ENCODE assay signal across 8 cellular contexts in genomic region chr17:64491034-64491860, GRCh38. TPM values are rescaled to one million over a fixed set of nuclear protein-coding genes. Genes with fewer than 3 reads are reported as not detected.
DNase-seq lines count a peak whose midpoint lies in the region; ATAC-seq and TF ChIP-seq lines count a peak whose summit lies in the region.

No MANE protein-coding gene starts in this region.

- H3K4me3 ChIP-seq in BE2C (ENCODE audit: low read depth, low read length), result no peak overlapping the region

- peak; percentile 79 for TF ChIP-seq CTCF in BE2C (IDR thresholded peaks at IDR 0.05; ENCODE audit: low read depth, low read length)
- TF ChIP-seq CTCF in endothelial cell (IDR thresholded peaks at IDR 0.05; ENCODE audit: unreplicated experiment), result peak; percentile 66

- H3K27ac Mint-ChIP-seq in endothelial cell (ENCODE audit: unreplicated experiment), result no peak overlapping the region

- no peak for TF ChIP-seq EP300 in Ishikawa (IDR thresholded peaks at IDR 0.05; ENCODE audit: borderline replicate concordance)

- peak; percentile 72 for TF ChIP-seq RAD21 in Ishikawa (IDR thresholded peaks at IDR 0.05; ENCODE audit: low read depth)

- peaks cover 43% of the 10 kb centered on the region for H3K36me3 ChIP-seq in BE2C

- peaks cover 21% of the 10 kb centered on the region for H3K36me3 Mint-ChIP-seq in endothelial cell (ENCODE audit: low read depth, unreplicated experiment)

- no peaks in the 10 kb centered on the region for H3K9me3 Mint-ChIP-seq in endothelial cell (ENCODE audit: unreplicated experiment)

- H3K4me1 ChIP-seq in BE2C, result no peaks in the 10 kb centered on the region

- H3K9me3 ChIP-seq in BE2C, result no peaks in the 10 kb centered on the region

- H3K4me1 Mint-ChIP-seq in endothelial cell (ENCODE audit: unreplicated experiment), result peaks cover 8% of the 10 kb centered on the region

- no peaks in the 10 kb centered on the region for H3K27me3 ChIP-seq in BE2C

- H3K4me3 Mint-ChIP-seq in endothelial cell (ENCODE audit: unreplicated experiment), result no peak overlapping the region

- DNase-seq in BE2C (peak; percentile 55), endothelial cell (ENCODE audit: low spot score) (peak; percentile 49), renal cortical epithelial cell (ENCODE audit: low read depth) (peak; percentile 39)
- peak; percentile 24 for DNase-seq in activated CD4-positive, alpha-beta T cell treated with anti-CD3 and anti-CD28 coated beads for 1 hour

- no peak for ATAC-seq in GM18907 (IDR thresholded peaks at IDR 0.05; ENCODE audit: unreplicated experiment)
- ATAC-seq in GM19455 (IDR thresholded peaks at IDR 0.05; ENCODE audit: unreplicated experiment), result no peak
- no peak for ATAC-seq in HG02610 (IDR thresholded peaks at IDR 0.05; ENCODE audit: unreplicated experiment)

- peaks cover 4% of the 10 kb centered on the region for H3K27me3 Mint-ChIP-seq in endothelial cell (ENCODE audit: unreplicated experiment)

TF ChIP-seq in Ishikawa, 13 proteins besides CTCF, POLR2A, EP300 and RAD21:
- TF ChIP-seq EGR1 (IDR thresholded peaks at IDR 0.05), result no peak
- no peak for TF ChIP-seq USF1 (IDR thresholded peaks at IDR 0.05)
- TF ChIP-seq MAX (IDR thresholded peaks at IDR 0.05), result no peak
- no peak for TF ChIP-seq TEAD4 (IDR thresholded peaks at IDR 0.05)
- TF ChIP-seq NFIC (IDR thresholded peaks at IDR 0.05), result no peak
- no peak for TF ChIP-seq ZBTB7A (IDR thresholded peaks at IDR 0.05; ENCODE audit: low read depth)
- no peak for TF ChIP-seq CREB1 (IDR thresholded peaks at IDR 0.05; ENCODE audit: low read depth)
- TF ChIP-seq FOXM1 (IDR thresholded peaks at IDR 0.05; ENCODE audit: borderline replicate concordance, low read depth), result no peak
- no peak for TF ChIP-seq YY1 (IDR thresholded peaks at IDR 0.05; ENCODE audit: low read depth)
- TF ChIP-seq TCF12 (IDR thresholded peaks at IDR 0.05; ENCODE audit: low read depth), result no peak
- no peak for TF ChIP-seq REST (IDR thresholded peaks at IDR 0.05; ENCODE audit: low read depth)
- TF ChIP-seq CEBPB (IDR thresholded peaks at IDR 0.05), result no peak
- no peak for TF ChIP-seq TAF1 (IDR thresholded peaks at IDR 0.05; ENCODE audit: low read depth)

RNA-seq across cellular contexts. Expression of gene POLG2, which starts 5.6 kb away (rescaled TPM):
- polyA plus RNA-seq in BE2C (2012; ENCODE audit: insufficient read depth, insufficient read length, low read depth), result 19.5 TPM
- total RNA-seq in endothelial cell (ENCODE audit: unreplicated experiment), result 21.3 TPM
- 4.5 and 11.4 TPM in 2 replicates for total RNA-seq in renal cortical epithelial cell

RNA-seq across cellular contexts. Expression of gene DDX5, which starts 14.8 kb away (rescaled TPM):
- polyA plus RNA-seq in BE2C (2012; ENCODE audit: insufficient read depth, insufficient read length, low read depth), result 537 TPM
- total RNA-seq in endothelial cell (ENCODE audit: unreplicated experiment) (771 TPM), renal cortical epithelial cell (235 and 745 TPM in 2 replicates)

RNA-seq across cellular contexts. Expression of gene CEP95, which starts 15.5 kb away (rescaled TPM):
- polyA plus RNA-seq in BE2C (2012; ENCODE audit: insufficient read depth, insufficient read length, low read depth), result 44.5 TPM
- total RNA-seq in endothelial cell (ENCODE audit: unreplicated experiment) (47.8 TPM), renal cortical epithelial cell (10.6 and 39.6 TPM in 2 replicates)

RNA-seq across cellular contexts. Expression of gene MILR1, which starts 42.3 kb away (rescaled TPM):
- not detected for polyA plus RNA-seq in BE2C (2012; ENCODE audit: insufficient read depth, insufficient read length, low read depth)
- total RNA-seq in endothelial cell (ENCODE audit: unreplicated experiment) (1.6 TPM), renal cortical epithelial cell (0.20 TPM in 1 of 2 replicates, not detected in the other)
